ENCODE assay signal across 13 cellular contexts in genomic region chr6:14802761-14803160, GRCh38.
DNase-seq lines count a peak whose midpoint lies in the region; TF ChIP-seq lines count a peak whose summit lies in the region.
"Had no signal": no experiment of that assay in that cellular context is flagged by ENCODE, and none has a peak within 500 bp of the region (broad histone marks: within the 10 kb centered on the region; RNA-seq: fewer than 3 reads in every experiment).

No MANE protein-coding gene starts in this region.

- H3K9me3 Mint-ChIP-seq in neural progenitor cell: peaks cover 6% of the 10 kb centered on the region
- H3K9me3 Mint-ChIP-seq in activated CD4-positive, alpha-beta memory T cell treated with anti-CD3 and anti-CD28 coated beads, Interleukin-2, amount 10 ng/mL, durations not matched to agents 7 days and 5 days: peaks cover 2% of the 10 kb centered on the region

- no peak for TF ChIP-seq CTCF in neural progenitor cell (IDR thresholded peaks at IDR 0.05)

- CTCF ChIA-PET in activated CD4-positive, alpha-beta memory T cell treated with anti-CD3 and anti-CD28 coated beads, Interleukin-2, amount 10 ng/mL, durations not matched to agents 7 days and 5 days (lab: Charles Lee): no interaction called here

- H3K79me2 ChIP-seq in neural progenitor cell (ENCODE audit: low read depth): no peaks in the 10 kb centered on the region

- H3K36me3 Mint-ChIP-seq in neural progenitor cell: no peaks in the 10 kb centered on the region
- H3K36me3 Mint-ChIP-seq in activated CD4-positive, alpha-beta memory T cell treated with anti-CD3 and anti-CD28 coated beads, Interleukin-2, amount 10 ng/mL, durations not matched to agents 7 days and 5 days (ENCODE audit: low read depth): no peaks in the 10 kb centered on the region
- H3K36me3 Mint-ChIP-seq: CD4-positive, CD25-positive, alpha-beta regulatory T cell; IgD-negative memory B cell had no signal

- no peaks in the 10 kb centered on the region for H3K36me3 ChIP-seq in SK-N-MC (ENCODE audit: insufficient read depth, low read length)
- H3K36me3 ChIP-seq in neural progenitor cell: no peaks in the 10 kb centered on the region

- H3K27ac ChIP-seq in SK-N-MC (peak overlapping the region; percentile 74), neural progenitor cell (no peak overlapping the region)
- H3K27ac ChIP-seq: 22Rv1 had no signal

- no peak overlapping the region for H2AFZ ChIP-seq in neural progenitor cell (replicated peaks)

- no peaks in the 10 kb centered on the region for H4K20me1 ChIP-seq in neural progenitor cell (ENCODE audit: low read depth)

- DNase-seq in activated CD8-positive, alpha-beta memory T cell treated with anti-CD3 and anti-CD28 coated beads for 24 hours: peak; percentile 33
- no peak for DNase-seq in activated CD8-positive, alpha-beta memory T cell treated with anti-CD3 and anti-CD28 coated beads, Interleukin-2, amount 50 U/mL, for 4 hours
- DNase-seq in SK-N-MC (ENCODE audit: low read depth, low spot score): no peak
- no peak for DNase-seq in neural progenitor cell (ENCODE audit: low spot score)
- no peak for DNase-seq in stimulated activated CD8-positive, alpha-beta memory T cell treated with anti-CD3 and anti-CD28 coated beads, Interleukin-4, amount 100 ng/mL, for 48 hours
- DNase-seq in activated CD4-positive, alpha-beta memory T cell treated with anti-CD3 and anti-CD28 coated beads, Interleukin-2, amount 10 ng/mL, durations not matched to agents 7 days and 5 days: no peak
- no peak for DNase-seq in NCI-H146 (lab: John Stamatoyannopoulos, UW)
- DNase-seq: CD4-positive, CD25-positive, alpha-beta regulatory T cell; DMS53; GOT3; H9 had no signal

- H3K4me1 Mint-ChIP-seq in neural progenitor cell: peaks cover 49% of the 10 kb centered on the region
- no peaks in the 10 kb centered on the region for H3K4me1 Mint-ChIP-seq in activated CD4-positive, alpha-beta memory T cell treated with anti-CD3 and anti-CD28 coated beads, Interleukin-2, amount 10 ng/mL, durations not matched to agents 7 days and 5 days

- no peaks in the 10 kb centered on the region for H3K27me3 ChIP-seq in neural progenitor cell

- peaks cover 15% of the 10 kb centered on the region for H3K4me1 ChIP-seq in neural progenitor cell

- H3K9ac ChIP-seq in SK-N-MC (ENCODE audit: insufficient read length): no peak overlapping the region
- H3K9ac ChIP-seq in neural progenitor cell: no peak overlapping the region

- no peak overlapping the region for H3K4me2 ChIP-seq in neural progenitor cell

- POLR2A ChIA-PET in activated CD4-positive, alpha-beta memory T cell treated with anti-CD3 and anti-CD28 coated beads, Interleukin-2, amount 10 ng/mL, durations not matched to agents 7 days and 5 days (lab: Charles Lee): no interaction called here

- no peak overlapping the region for H3K4me3 Mint-ChIP-seq in neural progenitor cell
- H3K4me3 Mint-ChIP-seq in activated CD4-positive, alpha-beta memory T cell treated with anti-CD3 and anti-CD28 coated beads, Interleukin-2, amount 10 ng/mL, durations not matched to agents 7 days and 5 days: no peak overlapping the region
- H3K4me3 Mint-ChIP-seq: CD4-positive, CD25-positive, alpha-beta regulatory T cell; H9; IgD-negative memory B cell had no signal

- no peak overlapping the region for H3K4me3 ChIP-seq in SK-N-MC
- H3K4me3 ChIP-seq in neural progenitor cell: no peak overlapping the region

- H3K27ac Mint-ChIP-seq in neural progenitor cell: peak overlapping the region; percentile 10
- H3K27ac Mint-ChIP-seq in activated CD4-positive, alpha-beta memory T cell treated with anti-CD3 and anti-CD28 coated beads, Interleukin-2, amount 10 ng/mL, durations not matched to agents 7 days and 5 days: no peak overlapping the region
- H3K27ac Mint-ChIP-seq: CD4-positive, CD25-positive, alpha-beta regulatory T cell; IgD-negative memory B cell had no signal

- no peaks in the 10 kb centered on the region for H3K27me3 Mint-ChIP-seq in neural progenitor cell (ENCODE audit: insufficient read depth, low read depth)
- no peaks in the 10 kb centered on the region for H3K27me3 Mint-ChIP-seq in activated CD4-positive, alpha-beta memory T cell treated with anti-CD3 and anti-CD28 coated beads, Interleukin-2, amount 10 ng/mL, durations not matched to agents 7 days and 5 days

- H3K9me3 ChIP-seq in SK-N-MC (ENCODE audit: low read depth, low read length) (peaks cover 1% of the 10 kb centered on the region; the same call in 1 of the 2 replicates), neural progenitor cell (ENCODE audit: low read depth) (no peaks in the 10 kb centered on the region)

- H3F3A ChIP-seq in neural progenitor cell (ENCODE audit: low read depth): peaks cover 11% of the 10 kb centered on the region
